ENCODE assay signal across 22 cellular contexts in genomic region chr17:58176200-58176599, GRCh38. TPM values are rescaled to one million over a fixed set of nuclear protein-coding genes. Genes with fewer than 3 reads are reported as not detected.
DNase-seq lines count a peak whose midpoint lies in the region; ATAC-seq and TF ChIP-seq lines count a peak whose summit lies in the region.
"Had no signal": no experiment of that assay in that cellular context is flagged by ENCODE, and none has a peak within 500 bp of the region (broad histone marks: within the 10 kb centered on the region; RNA-seq: fewer than 3 reads in every experiment).

No MANE protein-coding gene starts in this region.

- no peak for TF ChIP-seq CTCF in HEK293 (tag by site-specific recombination; IDR thresholded peaks at IDR 0.05)
- TF ChIP-seq CTCF in neural progenitor cell (IDR thresholded peaks at IDR 0.05) = no peak

- H3K4me3 ChIP-seq in HEK293 (ENCODE audit: low read depth, low read length) (no peak overlapping the region), neural progenitor cell (no peak overlapping the region)
- H3K4me3 ChIP-seq: psoas muscle, spleen, thoracic aorta had no signal

- H3K36me3 ChIP-seq in HEK293 (ENCODE audit: control insufficient read depth in 2 of 2, insufficient read depth in 1 of 2, low read length in 2 of 2) = no peaks in the 10 kb centered on the region
- H3K36me3 ChIP-seq in neural progenitor cell = no peaks in the 10 kb centered on the region
- H3K36me3 ChIP-seq: spleen, thoracic aorta had no signal

- H3K4me1 Mint-ChIP-seq in neural progenitor cell = no peaks in the 10 kb centered on the region

- H3K9ac ChIP-seq in neural progenitor cell = no peak overlapping the region

- peaks cover 24% of the 10 kb centered on the region for H3K27me3 ChIP-seq in neural progenitor cell

- H3F3A ChIP-seq in neural progenitor cell (ENCODE audit: low read depth) = no peaks in the 10 kb centered on the region

- peak; percentile 53 to 76 for DNase-seq in erythroblast (lab: John Stamatoyannopoulos, UW)
- peak; percentile 34 for DNase-seq in neural progenitor cell (ENCODE audit: low spot score)
- DNase-seq: activated effector memory CD4-positive, alpha-beta T cell treated with Interleukin-2 at 50 U/mL for 16 hours; C1 segment of cervical spinal cord; immature natural killer cell; natural killer cell; NCI-H187 treated with DMSO at 0.1 percent for 48 hours; NCI-H446 treated with DMSO at 0.1 percent for 48 hours; NK-92 treated with Interleukin-12 subunit alpha and Interleukin-12 subunit beta, amount 100 ng/mL, for 24 hours; psoas muscle; spleen; T-helper 2 cell had no signal

- no peaks in the 10 kb centered on the region for H3K36me3 Mint-ChIP-seq in neural progenitor cell
- H3K36me3 Mint-ChIP-seq: immature natural killer cell, natural killer cell had no signal

- TF ChIP-seq POLR2A in erythroblast (IDR thresholded peaks at IDR 0.05; ENCODE audit: low read length) = no peak

- POLR2A ChIA-PET in HEK293 (lab: Yijun Ruan, JAX) = no interaction called here

- CTCF ChIA-PET in HEK293 (lab: Yijun Ruan, JAX) = interaction anchor here (0.7 to 1.3 kb wide), 6 partner anchors 8 to 56 kb away, joined by 3 to 11 read pairs (median 4); no protein-coding TSS in a partner anchor

- no peak overlapping the region for H2AFZ ChIP-seq in neural progenitor cell (replicated peaks)

- no peak overlapping the region for H3K4me2 ChIP-seq in neural progenitor cell

- no peaks in the 10 kb centered on the region for H3K9me3 Mint-ChIP-seq in neural progenitor cell
- H3K9me3 Mint-ChIP-seq: immature natural killer cell, natural killer cell had no signal

- H4K20me1 ChIP-seq in neural progenitor cell (ENCODE audit: low read depth) = peaks cover 12% of the 10 kb centered on the region

- no peak overlapping the region for H3K27ac ChIP-seq in HEK293 (ENCODE audit: extremely low read depth, low read depth, low read length)
- H3K27ac ChIP-seq in neural progenitor cell = no peak overlapping the region
- H3K27ac ChIP-seq: psoas muscle, spleen, thoracic aorta had no signal

- no peaks in the 10 kb centered on the region for H3K79me2 ChIP-seq in neural progenitor cell (ENCODE audit: low read depth)

- peaks cover 11% of the 10 kb centered on the region for H3K27me3 Mint-ChIP-seq in neural progenitor cell (ENCODE audit: insufficient read depth, low read depth)

- H3K4me1 ChIP-seq in HEK293 (ENCODE audit: control insufficient read depth, insufficient read depth, low read length) (no peaks in the 10 kb centered on the region), neural progenitor cell (no peaks in the 10 kb centered on the region)
- H3K4me1 ChIP-seq: psoas muscle had no signal

- H3K4me3 Mint-ChIP-seq in neural progenitor cell = no peak overlapping the region
- H3K4me3 Mint-ChIP-seq: immature natural killer cell, natural killer cell had no signal

- H3K27ac Mint-ChIP-seq in neural progenitor cell = no peak overlapping the region
- H3K27ac Mint-ChIP-seq: immature natural killer cell, natural killer cell had no signal

- ATAC-seq in HG03175 (IDR thresholded peaks at IDR 0.05; ENCODE audit: unreplicated experiment) (no peak), HG02588 (IDR thresholded peaks at IDR 0.05; ENCODE audit: unreplicated experiment) (no peak), GM21390 (IDR thresholded peaks at IDR 0.05; ENCODE audit: unreplicated experiment) (no peak)
- ATAC-seq: activated CD4-positive, CD25-positive, alpha-beta regulatory T cell treated with anti-CD3 and anti-CD28 coated beads, Interleukin-2, amount 50 U/mL, for 24 hours; natural killer cell; psoas muscle; Right ventricle myocardium inferior had no signal

- H3K9me3 ChIP-seq in HEK293 (ENCODE audit: control insufficient read depth, insufficient read depth, low read depth, low read length) (no peaks in the 10 kb centered on the region), neural progenitor cell (ENCODE audit: low read depth) (no peaks in the 10 kb centered on the region)
- H3K9me3 ChIP-seq: psoas muscle, spleen, thoracic aorta had no signal

TF ChIP-seq in HEK293, 187 proteins besides CTCF, POLR2A, EP300 and RAD21 (continues in another document):
- TF ChIP-seq RBAK (tag by site-specific recombination; IDR thresholded peaks at IDR 0.05) = no peak
- TF ChIP-seq ZNF169 (tag by site-specific recombination; IDR thresholded peaks at IDR 0.05) = no peak
- TF ChIP-seq ZNF16 (tag by site-specific recombination; IDR thresholded peaks at IDR 0.05; ENCODE audit: low read depth) = no peak
- TF ChIP-seq TSHZ1 (tag by site-specific recombination; IDR thresholded peaks at IDR 0.05; ENCODE audit: borderline replicate concordance) = no peak
- TF ChIP-seq ZNF707 (tag by site-specific recombination; IDR thresholded peaks at IDR 0.05) = no peak
- peak; percentile 75 for TF ChIP-seq SCRT2 (tag by site-specific recombination; IDR thresholded peaks at IDR 0.05)
- no peak for TF ChIP-seq ZNF555 (tag by site-specific recombination; conservative IDR thresholded peaks at IDR 0.05)
- no peak for TF ChIP-seq FEZF1 (tag by site-specific recombination; IDR thresholded peaks at IDR 0.05)
- TF ChIP-seq ZNF621 (tag by site-specific recombination; IDR thresholded peaks at IDR 0.05) = no peak
- no peak for TF ChIP-seq ZNF157 (tag by site-specific recombination; IDR thresholded peaks at IDR 0.05)

TF ChIP-seq in PFSK-1, 5 proteins besides CTCF, POLR2A, EP300 and RAD21:
- TF ChIP-seq TAF1 (IDR thresholded peaks at IDR 0.05; ENCODE audit: borderline replicate concordance, insufficient read depth, low read length) (no peak), REST (IDR thresholded peaks at IDR 0.05; ENCODE audit: insufficient read depth in 1 of 2, low read depth in 2 of 2, low read length in 2 of 2) (peak; percentile 84 to 97), POLR2AphosphoS5 (IDR thresholded peaks at IDR 0.05; ENCODE audit: low read depth, low read length) (no peak), SIN3A (IDR thresholded peaks at IDR 0.05; ENCODE audit: borderline replicate concordance, insufficient read depth, low read length) (no peak)

RNA-seq across cellular contexts. Expression of gene OR4D2, which starts 9.4 kb away (rescaled TPM):
- polyA plus RNA-seq in PFSK-1 (2012; ENCODE audit: insufficient read length, low read depth) = not detected
- total RNA-seq in neural progenitor cell (ENCODE audit: low replicate concordance) = not detected in 2 replicates
- total RNA-seq: H1, M059J, natural killer cell, psoas muscle, Right ventricle myocardium inferior, spleen, thoracic aorta had no signal
- polyA plus RNA-seq: H1, psoas muscle, spleen had no signal

RNA-seq across cellular contexts. Expression of gene EPX, which starts 16.3 kb away (rescaled TPM):
- polyA plus RNA-seq in PFSK-1 (2012; ENCODE audit: insufficient read length, low read depth) = not detected
- not detected in 2 replicates for total RNA-seq in neural progenitor cell (ENCODE audit: low replicate concordance)
- total RNA-seq: H1, M059J, natural killer cell, Right ventricle myocardium inferior, thoracic aorta had no signal
- polyA plus RNA-seq: H1, immature natural killer cell, psoas muscle had no signal

RNA-seq across cellular contexts. Expression of gene OR4D1, which starts 28.0 kb away (rescaled TPM):
- polyA plus RNA-seq in PFSK-1 (2012; ENCODE audit: insufficient read length, low read depth) = not detected
- total RNA-seq in neural progenitor cell (ENCODE audit: low replicate concordance) = 0.13 and 0.37 TPM in 2 replicates
- total RNA-seq: M059J, psoas muscle, Right ventricle myocardium inferior, thoracic aorta had no signal

RNA-seq across cellular contexts. Expression of gene MKS1, which starts 42.9 kb away (rescaled TPM):
- 16.3 TPM for polyA plus RNA-seq in PFSK-1 (2012; ENCODE audit: insufficient read length, low read depth)
- total RNA-seq in neural progenitor cell (ENCODE audit: low replicate concordance) = 25.8 and 30.0 TPM in 2 replicates
